In the genomic region with DNA sequence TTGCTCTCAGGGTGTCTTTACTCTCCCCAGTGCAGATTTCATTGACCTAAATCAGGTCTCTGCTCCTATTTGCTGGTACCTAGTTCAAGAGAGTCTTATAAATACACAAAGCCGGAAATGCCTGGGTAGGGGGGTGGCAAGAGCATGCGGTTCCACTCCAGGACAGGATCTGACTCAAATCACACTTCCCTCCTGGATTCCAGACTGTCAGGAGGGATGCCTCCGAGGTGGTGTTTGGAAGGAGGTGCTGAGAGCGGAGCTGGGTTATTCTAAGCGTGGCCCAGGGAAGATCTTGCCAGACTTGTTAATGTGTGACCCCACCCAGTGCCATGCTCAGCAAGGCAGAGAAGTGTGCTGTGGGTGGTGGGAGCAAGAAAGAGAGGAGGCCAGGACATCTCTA, we compare ENCODE assay signal across 11 cellular contexts. TPM values are rescaled to one million over a fixed set of nuclear protein-coding genes. Genes with fewer than 3 reads are reported as not detected.
A peak's percentile ranks its signal among the peaks of the same experiment; 100 is the strongest.
DNase-seq lines count a peak whose midpoint lies in the region; ATAC-seq, FAIRE-seq and TF ChIP-seq lines count a peak whose summit lies in the region.
"Had no signal": no experiment of that assay in that cellular context is flagged by ENCODE, and none has a peak within 500 bp of the region (broad histone marks: within the 10 kb centered on the region; RNA-seq: fewer than 3 reads in every experiment).

No MANE protein-coding gene starts in this region.

- no peak for TF ChIP-seq POLR2A in body of pancreas (IDR thresholded peaks at IDR 0.05)

- dilution Hi-C loops in keratinocyte (cut with MboI; ENCODE audit: extremely low pct_ligation_motif_present, low sequenced_read_pairs): no loop called here

- POLR2A ChIA-PET in SK-N-SH (lab: Yijun Ruan, JAX): no interaction called here

- H3K9ac ChIP-seq in SK-N-SH (no peak overlapping the region), keratinocyte (ENCODE audit: control insufficient read depth, extremely low read depth, insufficient read depth, low read length) (peak overlapping the region; percentile 53)
- H3K9ac ChIP-seq: KMS-11 had no signal

- H2AFZ ChIP-seq in SK-N-SH (ENCODE audit: low read depth) (no peak overlapping the region), keratinocyte (ENCODE audit: control insufficient read depth, low read length) (peak overlapping the region; percentile 20)

- H4K20me1 ChIP-seq in SK-N-SH (ENCODE audit: insufficient read depth) (no peaks in the 10 kb centered on the region), keratinocyte (ENCODE audit: control insufficient read depth, extremely low read depth, insufficient read depth, low read length) (no peaks in the 10 kb centered on the region)

- no peak for TF ChIP-seq RAD21 in SK-N-SH (IDR thresholded peaks at IDR 0.05; ENCODE audit: low read length)

- TF ChIP-seq CTCF in SK-N-SH (IDR thresholded peaks at IDR 0.05) (no peak), body of pancreas (IDR thresholded peaks at IDR 0.05) (no peak), keratinocyte (optimal IDR thresholded peaks at IDR 0.05 in 1 of 3, IDR thresholded peaks at IDR 0.05 in 1 of 3, conservative IDR thresholded peaks at IDR 0.05 in 1 of 3; ENCODE audit: extremely low read depth in 1 of 3, insufficient read depth in 2 of 3, low read length in 3 of 3) (no peak), upper lobe of right lung (IDR thresholded peaks at IDR 0.05) (no peak)

- WGBS in SK-N-SH (ENCODE audit: low lambda C conversion rate): 70% methylated on average over 5 of the region's 5 CpGs
- WGBS in body of pancreas, 2 donors: 59 to 63% methylated on average over 5 of the region's 5 CpGs

- H3K79me2 ChIP-seq in SK-N-SH (ENCODE audit: insufficient read depth): no peaks in the 10 kb centered on the region
- H3K79me2 ChIP-seq in keratinocyte (ENCODE audit: control insufficient read depth, insufficient read depth, low read length): no peaks in the 10 kb centered on the region

- H3K27me3 ChIP-seq in SK-N-SH (ENCODE audit: insufficient read depth) (no peaks in the 10 kb centered on the region; the same call in 1 of the 2 replicates), body of pancreas (no peaks in the 10 kb centered on the region), keratinocyte (ENCODE audit: control insufficient read depth, extremely low read depth, insufficient read depth, low read length) (no peaks in the 10 kb centered on the region), upper lobe of right lung (no peaks in the 10 kb centered on the region)

- CTCF ChIA-PET in SK-N-SH (lab: Yijun Ruan, JAX): interaction anchor here (0.9 to 2.0 kb wide), 4 partner anchors 11 to 1074 kb away, joined by 3 to 9 read pairs (median 4); no protein-coding TSS in a partner anchor

- no peaks in the 10 kb centered on the region for H3F3A ChIP-seq in SK-N-SH (replicated peaks; ENCODE audit: insufficient read depth)

- no peak for DNase-seq in SK-N-SH
- DNase-seq in body of pancreas: no peak
- DNase-seq in keratinocyte (ENCODE audit: low read depth, low spot score): no peak
- DNase-seq in upper lobe of right lung: peak; percentile 67

- intact Hi-C loops in body of pancreas (cut with DNase I): no loop called here
- intact Hi-C loops in upper lobe of right lung (cut with DNase I): no loop called here

- H3K4me1 ChIP-seq in SK-N-SH (ENCODE audit: control insufficient read depth in 1 of 2, insufficient read depth in 2 of 2, low read depth in 1 of 2, low read length in 1 of 2) (peaks cover 12 to 13% of the 10 kb centered on the region in 2 experiments; a peak in 3 of 4 replicates), body of pancreas (peaks cover 8% of the 10 kb centered on the region), keratinocyte (ENCODE audit: control insufficient read depth, extremely low read depth, insufficient read depth, low read length) (peaks cover 23% of the 10 kb centered on the region), upper lobe of right lung (peaks cover 6% of the 10 kb centered on the region)

- peak; percentile 27; the same call in 1 of the 3 replicates for ATAC-seq in SK-N-SH treated with all-trans-retinoic acid at 6 μM for 48 hours
- no peak for ATAC-seq in body of pancreas
- ATAC-seq in upper lobe of right lung: peak; percentile 75
- ATAC-seq in GM19023 (IDR thresholded peaks at IDR 0.05; ENCODE audit: unreplicated experiment): no peak
- ATAC-seq in HG02973 (IDR thresholded peaks at IDR 0.05; ENCODE audit: unreplicated experiment): no peak
- no peak for ATAC-seq in GM19395 (IDR thresholded peaks at IDR 0.05; ENCODE audit: unreplicated experiment)

- H3K4me2 ChIP-seq in SK-N-SH: no peak overlapping the region
- H3K4me2 ChIP-seq in keratinocyte (ENCODE audit: control insufficient read depth, extremely low read depth, insufficient read depth, low read depth, low read length): peak overlapping the region; percentile 73
- H3K4me2 ChIP-seq: KMS-11 had no signal

- no peak for TF ChIP-seq EP300 in SK-N-SH (IDR thresholded peaks at IDR 0.05; ENCODE audit: borderline replicate concordance in 1 of 2, low read depth in 1 of 2, low read length in 1 of 2)

- H3K9me3 ChIP-seq in SK-N-SH (no peaks in the 10 kb centered on the region), body of pancreas (no peaks in the 10 kb centered on the region), keratinocyte (ENCODE audit: control insufficient read depth, low read depth, low read length) (no peaks in the 10 kb centered on the region), upper lobe of right lung (no peaks in the 10 kb centered on the region)

- H3K4me3 ChIP-seq in SK-N-SH (ENCODE audit: low read depth in 2 of 2, low read length in 1 of 2) (no peak overlapping the region), body of pancreas (no peak overlapping the region), keratinocyte (ENCODE audit: control insufficient read depth in 2 of 3, extremely low read depth in 1 of 3, insufficient read depth in 2 of 3, low read depth in 1 of 3, low read length in 3 of 3) (peak overlapping the region in 2 of 3 experiments; percentile 38 to 47), upper lobe of right lung (no peak overlapping the region)

- H3K36me3 ChIP-seq in SK-N-SH (replicated peaks in 1 of 2; ENCODE audit: control insufficient read depth in 1 of 2, insufficient read depth in 2 of 2, low read length in 1 of 2) (no peaks in the 10 kb centered on the region), body of pancreas (replicated peaks in 1 of 2; ENCODE audit: insufficient read depth in 1 of 2, low read depth in 2 of 2) (no peaks in the 10 kb centered on the region), keratinocyte (ENCODE audit: control insufficient read depth in 2 of 2, extremely low read depth in 1 of 2, insufficient read depth in 2 of 2, low read length in 2 of 2) (no peaks in the 10 kb centered on the region), upper lobe of right lung (no peaks in the 10 kb centered on the region)

- H3K9me1 ChIP-seq in keratinocyte (ENCODE audit: control insufficient read depth, extremely low read depth, insufficient read depth, low read length): peaks cover 2% of the 10 kb centered on the region

- H3K27ac ChIP-seq in SK-N-SH (ENCODE audit: low read depth in 2 of 2, low read length in 1 of 2): no peak overlapping the region
- peak overlapping the region; percentile 26 to 61 (median 48) for H3K27ac ChIP-seq in body of pancreas
- peak overlapping the region; percentile 85 for H3K27ac ChIP-seq in keratinocyte (ENCODE audit: control insufficient read depth, insufficient read depth, low read length)
- H3K27ac ChIP-seq in upper lobe of right lung: peak overlapping the region; percentile 51
- H3K27ac ChIP-seq: KMS-11 had no signal

- peak; percentile 94 for FAIRE-seq in keratinocyte (lab: Jason Lieb, UNC)
- FAIRE-seq: GM18507 had no signal

- H3K9me2 ChIP-seq in SK-N-SH: no peaks in the 10 kb centered on the region

TF ChIP-seq in SK-N-SH treated with all-trans-retinoic acid at 6 μM for 48 hours, 23 proteins besides CTCF, POLR2A, EP300 and RAD21:
- TF ChIP-seq ARNTL (CRISPR knock-in tag; IDR thresholded peaks at IDR 0.05; ENCODE audit: borderline replicate concordance, low read depth) (no peak), TCF4 (CRISPR knock-in tag; IDR thresholded peaks at IDR 0.05; ENCODE audit: borderline replicate concordance) (no peak), SNAI2 (CRISPR knock-in tag; IDR thresholded peaks at IDR 0.05) (no peak), ZFP3 (CRISPR knock-in tag; IDR thresholded peaks at IDR 0.05) (no peak), ESRRG (CRISPR knock-in tag; IDR thresholded peaks at IDR 0.05) (no peak), ISL1 (CRISPR knock-in tag; IDR thresholded peaks at IDR 0.05) (no peak)
TF ChIP-seq in SK-N-SH treated with all-trans-retinoic acid at 6 μM for 48 hours: peak in this region for 0.

TF ChIP-seq in SK-N-SH, 30 proteins besides CTCF, POLR2A, EP300 and RAD21 (continues in another document):
- TF ChIP-seq, protein P1, sequence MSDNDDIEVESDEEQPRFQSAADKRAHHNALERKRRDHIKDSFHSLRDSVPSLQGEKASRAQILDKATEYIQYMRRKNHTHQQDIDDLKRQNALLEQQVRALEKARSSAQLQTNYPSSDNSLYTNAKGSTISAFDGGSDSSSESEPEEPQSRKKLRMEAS (IDR thresholded peaks at IDR 0.05; ENCODE audit: low read depth): no peak
- no peak for TF ChIP-seq RXRA (IDR thresholded peaks at IDR 0.05; ENCODE audit: borderline replicate concordance, low read depth)
- TF ChIP-seq MXI1 (IDR thresholded peaks at IDR 0.05; ENCODE audit: low read depth, low read length): no peak
- TF ChIP-seq FOXM1 (IDR thresholded peaks at IDR 0.05; ENCODE audit: low read depth): no peak
- TF ChIP-seq NFIC (IDR thresholded peaks at IDR 0.05; ENCODE audit: borderline replicate concordance): no peak
- no peak for TF ChIP-seq TCF12 (IDR thresholded peaks at IDR 0.05)
- TF ChIP-seq EZH2phosphoT487 (IDR thresholded peaks at IDR 0.05; ENCODE audit: borderline replicate concordance, low read depth): no peak
- TF ChIP-seq POLR2AphosphoS5 (IDR thresholded peaks at IDR 0.05; ENCODE audit: low read depth, low read length): no peak
- no peak for TF ChIP-seq NRF1 (IDR thresholded peaks at IDR 0.05; ENCODE audit: low read depth, low read length)

RNA-seq across cellular contexts. Expression of a gene that starts 49.8 kb away (rescaled TPM):
- polyA plus RNA-seq in SK-N-SH (2012; rRNA removed) (0.34 and 0.53 TPM in 2 replicates), keratinocyte (7.5 to 14.6 TPM (median 8.4 TPM) in 3 replicates)
- polyA plus RNA-seq in SK-N-SH (2012; cell fraction: cytosol; rRNA removed): 0.24 and 0.28 TPM in 2 replicates
- 0.20 and 0.27 TPM in 2 replicates for polyA plus RNA-seq in SK-N-SH (2012; cell fraction: nucleus; rRNA removed)
- total RNA-seq in body of pancreas (1 to 10 TPM; 4.0 to 9.3 TPM), upper lobe of right lung (14.0 TPM)
- polyA plus RNA-seq in keratinocyte (2011; ENCODE audit: low read depth): 9.6 TPM
- polyA plus RNA-seq in keratinocyte (2011; cell fraction: cytosol; rRNA removed): 5.0 and 5.1 TPM in 2 replicates
- 30.3 TPM in 2 replicates for polyA plus RNA-seq in keratinocyte (2011; cell fraction: nucleus; rRNA removed)
- 6.2 and 25.6 TPM in 2 replicates for polyA plus RNA-seq in keratinocyte (2012; ENCODE audit: low replicate concordance)
- 14.4 to 17.2 TPM (median 14.7 TPM) in 3 replicates for polyA minus RNA-seq in keratinocyte
- 5.6 TPM for polyA minus RNA-seq in keratinocyte (2011; cell fraction: cytosol; rRNA and poly(A)+ RNA removed)
- polyA minus RNA-seq in keratinocyte (2011; cell fraction: nucleus; rRNA and poly(A)+ RNA removed): 15.7 and 27.1 TPM in 2 replicates
- polyA plus RNA-seq: AG04450 had no signal

Comparison
In these comparisons a context has a peak if more than half of its experiments do, and no peak if none do; other contexts are left out.
1. ATAC-seq: peak in SK-N-SH treated with all-trans-retinoic acid at 6 μM for 48 hours (single experiment) and upper lobe of right lung (single experiment); none in body of pancreas (single experiment), GM19023 (single experiment), HG02973 (single experiment) and GM19395 (single experiment).
2. H3K27ac ChIP-seq: peak in body of pancreas (4 of 4), keratinocyte (single experiment) and upper lobe of right lung (single experiment); none in SK-N-SH (0 of 2).
3. H3K4me3 ChIP-seq: peak in keratinocyte (2 of 3); none in SK-N-SH (0 of 2), body of pancreas (0 of 2) and upper lobe of right lung (single experiment).